Comparison of ENCODE assay signal across 24 cellular contexts in genomic region chr9:129201289-129201688, GRCh38.
"Had no signal": no experiment of that assay in that cellular context is flagged by ENCODE, and none has a peak within 500 bp of the region (broad histone marks: within the 10 kb centered on the region; RNA-seq: fewer than 3 reads in every experiment).

No MANE protein-coding gene starts in this region.

- H3K27ac Mint-ChIP-seq: activated CD4-positive, alpha-beta T cell treated with anti-CD3 and anti-CD28 coated beads, Interleukin-2, amount 10 ng/mL, durations not matched to agents 7 days and 5 days; activated CD8-positive, alpha-beta T cell treated with anti-CD3 and anti-CD28 coated beads, Interleukin-2, amount 10 ng/mL, durations not matched to agents 7 days and 5 days; activated naive CD8-positive, alpha-beta T cell treated with anti-CD3 and anti-CD28 coated beads, Interleukin-2, amount 50 U/mL, for 24 hours; activated T-helper 1 cell treated with anti-CD3 and anti-CD28 coated beads, Interleukin-12 subunit alpha, Interleukin-12 subunit beta, Interleukin-2, Interleukin-4 antibody, amounts not matched to agents 30 ng/mL and 10 ng/mL and 1 ng/mL, durations not matched to agents 14 hours and 24 hours and 36 hours; natural killer cell; progenitor cell of endocrine pancreas had no signal

- ATAC-seq: activated CD8-positive, alpha-beta T cell treated with anti-CD3 and anti-CD28 coated beads, Interleukin-2, amount 10 ng/mL, durations not matched to agents 7 days and 5 days; activated naive CD8-positive, alpha-beta T cell treated with anti-CD3 and anti-CD28 coated beads, Interleukin-2, amount 50 U/mL, for 24 hours; body of pancreas; left ventricle myocardium superior; natural killer cell had no signal

- H3K4me3 ChIP-seq: body of pancreas, colonic mucosa, esophagus muscularis mucosa, right atrium auricular region, spleen, thyroid gland had no signal

- H3K9me3 ChIP-seq: body of pancreas, colonic mucosa, esophagus muscularis mucosa, right atrium auricular region, thyroid gland had no signal

- H3K4me3 Mint-ChIP-seq: activated CD4-positive, alpha-beta T cell treated with anti-CD3 and anti-CD28 coated beads, Interleukin-2, amount 10 ng/mL, durations not matched to agents 7 days and 5 days; activated CD8-positive, alpha-beta T cell treated with anti-CD3 and anti-CD28 coated beads, Interleukin-2, amount 10 ng/mL, durations not matched to agents 7 days and 5 days; activated naive CD8-positive, alpha-beta T cell treated with anti-CD3 and anti-CD28 coated beads, Interleukin-2, amount 50 U/mL, for 24 hours; activated T-helper 1 cell treated with anti-CD3 and anti-CD28 coated beads, Interleukin-12 subunit alpha, Interleukin-12 subunit beta, Interleukin-2, Interleukin-4 antibody, amounts not matched to agents 30 ng/mL and 10 ng/mL and 1 ng/mL, durations not matched to agents 14 hours and 24 hours and 36 hours; natural killer cell had no signal

- DNase-seq: activated CD4-positive, alpha-beta T cell treated with anti-CD3 and anti-CD28 coated beads, Interleukin-2, amount 10 ng/mL, durations not matched to agents 7 days and 5 days; activated CD4-positive, CD25-positive, alpha-beta regulatory T cell treated with anti-CD3 and anti-CD28 coated beads, Interleukin-2, amount 50 U/mL, for 72 hours; activated CD8-positive, alpha-beta T cell treated with anti-CD3 and anti-CD28 coated beads, Interleukin-2, amount 10 ng/mL, durations not matched to agents 7 days and 5 days; activated gamma-delta T cell; activated naive CD4-positive, alpha-beta T cell treated with anti-CD3 and anti-CD28 coated beads, Interleukin-2, amount 50 U/mL, for 16 hours; activated naive CD8-positive, alpha-beta T cell treated with anti-CD3 and anti-CD28 coated beads, Interleukin-2, amount 50 U/mL, for 24 hours; body of pancreas; central memory CD4-positive, alpha-beta T cell; colonic mucosa; left ventricle myocardium superior; mammary epithelial cell; midbrain; natural killer cell; spleen; stimulated activated CD4-positive, alpha-beta T cell treated with anti-CD3 and anti-CD28 coated beads, Interleukin-4, amount 100 ng/mL, for 1 hour; stimulated activated naive CD4-positive, alpha-beta T cell treated with Interleukin-2 at 50 U/mL for 16 hours; SW 1271; T-helper 2 cell; thyroid gland; WERI-Rb-1 had no signal

- H3K36me3 ChIP-seq: colonic mucosa, esophagus muscularis mucosa, right atrium auricular region, spleen, thyroid gland, WERI-Rb-1 had no signal

- H3K36me3 Mint-ChIP-seq: natural killer cell had no signal

- H3K9me3 Mint-ChIP-seq: activated CD4-positive, alpha-beta T cell treated with anti-CD3 and anti-CD28 coated beads, Interleukin-2, amount 10 ng/mL, durations not matched to agents 7 days and 5 days; activated naive CD8-positive, alpha-beta T cell treated with anti-CD3 and anti-CD28 coated beads, Interleukin-2, amount 50 U/mL, for 24 hours; activated T-helper 1 cell treated with anti-CD3 and anti-CD28 coated beads, Interleukin-12 subunit alpha, Interleukin-12 subunit beta, Interleukin-2, Interleukin-4 antibody, amounts not matched to agents 30 ng/mL and 10 ng/mL and 1 ng/mL, durations not matched to agents 14 hours and 24 hours and 36 hours; natural killer cell had no signal

- H3K27me3 ChIP-seq: body of pancreas, colonic mucosa, esophagus muscularis mucosa, right atrium auricular region, thyroid gland had no signal

- H3K4me1 ChIP-seq: colonic mucosa had no signal

- H3K27ac ChIP-seq: body of pancreas, colonic mucosa, esophagus muscularis mucosa, right atrium auricular region, thyroid gland, WERI-Rb-1 had no signal
